ENCODE assay signal across 1 cellular context in genomic region chr3:179324270-179324754, GRCh38.
TF ChIP-seq lines count a peak whose summit lies in the region.

No MANE protein-coding gene starts in this region.

TF ChIP-seq in IMR-90, 13 proteins besides CTCF, POLR2A, EP300 and RAD21 (continued from another document):
- TF ChIP-seq BHLHE40 (IDR thresholded peaks at IDR 0.05; ENCODE audit: low read depth, low read length) (no peak), ELK1 (IDR thresholded peaks at IDR 0.05; ENCODE audit: borderline replicate concordance, low read depth, low read length) (no peak), RCOR1 (IDR thresholded peaks at IDR 0.05; ENCODE audit: insufficient replicate concordance, low read length) (no peak)
